7 cellular contexts compared by ENCODE assay signal in genomic region chr10:133785846-133786602, GRCh38.
DNase-seq lines count a peak whose midpoint lies in the region; ATAC-seq, FAIRE-seq and TF ChIP-seq lines count a peak whose summit lies in the region.
"Not testable (repeated sequence)": the region's sequence is repeated elsewhere in the genome, so short reads cannot be mapped to it uniquely, and the experiment has no call there.

No MANE protein-coding gene starts in this region.

- H3K36me3 Mint-ChIP-seq in Caco-2 (ENCODE audit: insufficient read depth, unreplicated experiment); activated CD8-positive, alpha-beta T cell treated with anti-CD3 and anti-CD28 coated beads for 36 hours (ENCODE audit: low read depth): not testable (repeated sequence)

- POLR2A ChIA-PET in Caco-2 (lab: Charles Lee); activated CD8-positive, alpha-beta T cell treated with anti-CD3 and anti-CD28 coated beads for 36 hours (lab: Charles Lee): not testable (repeated sequence)

- not testable (repeated sequence) for H3K9ac ChIP-seq in adipocyte (ENCODE audit: low read length)

- CTCF ChIA-PET in Caco-2 (lab: Charles Lee); activated CD8-positive, alpha-beta T cell treated with anti-CD3 and anti-CD28 coated beads for 36 hours (lab: Charles Lee): not testable (repeated sequence)

- not testable (repeated sequence) for BruUV-seq in Caco-2 (replicated peaks; lab: Mats Ljungman, UMichigan)

- peak; percentile 8 to 27 for DNase-seq in Caco-2
- peak; percentile 0 for DNase-seq in SK-N-DZ (ENCODE audit: low spot score)
- peak; percentile 27 for DNase-seq in activated CD8-positive, alpha-beta T cell treated with anti-CD3 and anti-CD28 coated beads for 36 hours
- DNase-seq in adipocyte (ENCODE audit: low read depth) = peak; percentile 10
- DNase-seq in right atrium auricular region (ENCODE audit: low spot score) = peak; percentile 46
- peak in 4 of 6 donors; percentile 14 to 45 (median 26) for DNase-seq in pancreas

- not testable (repeated sequence) for FAIRE-seq in pancreas (lab: Jason Lieb, UNC)

- peak; percentile 19; the same call in 1 of the 2 replicates for TF ChIP-seq RAD21 in Ishikawa (IDR thresholded peaks at IDR 0.05; ENCODE audit: low read depth)

- H3K4me1 ChIP-seq in Caco-2; adipocyte (ENCODE audit: control insufficient read depth, insufficient read depth, low read length); right atrium auricular region; pancreas: not testable (repeated sequence)

- 70 to 72% methylated on average over 19 to 66 of the region's 85 CpGs for WGBS in pancreas, 2 donors

- H3K27me3 Mint-ChIP-seq in Caco-2 (ENCODE audit: insufficient read depth, unreplicated experiment); activated CD8-positive, alpha-beta T cell treated with anti-CD3 and anti-CD28 coated beads for 36 hours: not testable (repeated sequence)

- intact Hi-C loops in Caco-2 (cut with micrococcal nuclease; ENCODE audit: unreplicated experiment); activated CD8-positive, alpha-beta T cell treated with anti-CD3 and anti-CD28 coated beads for 36 hours (cut with micrococcal nuclease); pancreas (cut with DNase I): not testable (repeated sequence)

- not testable (repeated sequence) for H3K36me3 ChIP-seq in Caco-2 (ENCODE audit: control insufficient read depth, insufficient read depth, low read length); adipocyte (ENCODE audit: control insufficient read depth, insufficient read depth, low read length, severe bottlenecking); right atrium auricular region; pancreas

- not testable (repeated sequence) for H3K27me3 ChIP-seq in Caco-2 (replicated peaks; ENCODE audit: control insufficient read depth, insufficient read depth, low read length); adipocyte (replicated peaks; ENCODE audit: control insufficient read depth, insufficient read depth, low read length); right atrium auricular region; pancreas

- H3K4me3 ChIP-seq in Caco-2 (ENCODE audit: low read depth, low read length); adipocyte (ENCODE audit: low read length); right atrium auricular region; pancreas: not testable (repeated sequence)

- H3K27ac ChIP-seq in right atrium auricular region, pancreas: not testable (repeated sequence)

- H3K9me3 Mint-ChIP-seq in Caco-2 (ENCODE audit: unreplicated experiment); activated CD8-positive, alpha-beta T cell treated with anti-CD3 and anti-CD28 coated beads for 36 hours: not testable (repeated sequence)

- not testable (repeated sequence) for ATAC-seq in activated CD8-positive, alpha-beta T cell treated with anti-CD3 and anti-CD28 coated beads for 36 hours; pancreas

- not testable (repeated sequence) for H3K4me1 Mint-ChIP-seq in Caco-2 (ENCODE audit: low read depth, unreplicated experiment); activated CD8-positive, alpha-beta T cell treated with anti-CD3 and anti-CD28 coated beads for 36 hours (ENCODE audit: low read depth)

- TF ChIP-seq CTCF in Caco-2 (IDR thresholded peaks at IDR 0.05; ENCODE audit: insufficient read depth in 1 of 2, low read depth in 1 of 2, low read length in 1 of 2, severe bottlenecking in 1 of 2, unreplicated experiment in 1 of 2) = peak in 1 of 2 experiments; percentile 42
- peak; percentile 43 for TF ChIP-seq CTCF in activated CD8-positive, alpha-beta T cell treated with anti-CD3 and anti-CD28 coated beads for 36 hours (IDR thresholded peaks at IDR 0.05)
- not testable (repeated sequence) for TF ChIP-seq CTCF in right atrium auricular region (IDR thresholded peaks at IDR 0.05); pancreas (IDR thresholded peaks at IDR 0.05)

- H3K4me3 Mint-ChIP-seq in Caco-2 (ENCODE audit: unreplicated experiment); activated CD8-positive, alpha-beta T cell treated with anti-CD3 and anti-CD28 coated beads for 36 hours: not testable (repeated sequence)

- not testable (repeated sequence) for H3K9me3 ChIP-seq in Caco-2; adipocyte (ENCODE audit: control insufficient read depth, low read length); right atrium auricular region; pancreas

- not testable (repeated sequence) for TF ChIP-seq EP300 in Ishikawa (IDR thresholded peaks at IDR 0.05; ENCODE audit: borderline replicate concordance)

- not testable (repeated sequence) for H3K27ac Mint-ChIP-seq in Caco-2 (ENCODE audit: unreplicated experiment); activated CD8-positive, alpha-beta T cell treated with anti-CD3 and anti-CD28 coated beads for 36 hours
